Comparison of ENCODE assay signal across 19 cellular contexts in genomic region chr7:105209433-105209832, GRCh38.
DNase-seq lines count a peak whose midpoint lies in the region; ATAC-seq and TF ChIP-seq lines count a peak whose summit lies in the region.
"Had no signal": no experiment of that assay in that cellular context is flagged by ENCODE, and none has a peak within 500 bp of the region (broad histone marks: within the 10 kb centered on the region; RNA-seq: fewer than 3 reads in every experiment).

No MANE protein-coding gene starts in this region.

- no peak for TF ChIP-seq EP300 in neural cell (conservative IDR thresholded peaks at IDR 0.05; ENCODE audit: poor library complexity, severe bottlenecking)

- H3K4me1 Mint-ChIP-seq in CD4-positive, alpha-beta memory T cell, result peaks cover 58 to 95% (median 75%) of the 10 kb centered on the region in 4 donors
- H3K4me1 Mint-ChIP-seq in brain, result peaks cover 63% of the 10 kb centered on the region

- H3K27ac ChIP-seq in CD4-positive, alpha-beta memory T cell (ENCODE audit: low read depth, low read length), result no peak overlapping the region
- H3K27ac ChIP-seq in HEK293 (ENCODE audit: extremely low read depth, low read depth, low read length), result no peak overlapping the region
- H3K27ac ChIP-seq in neural cell (ENCODE audit: low read length), result peak overlapping the region; percentile 20
- no peak overlapping the region for H3K27ac ChIP-seq in right cardiac atrium (ENCODE audit: low read length)
- H3K27ac ChIP-seq: BLaER1, lower lobe of right lung had no signal

- no peaks in the 10 kb centered on the region for H3K9me2 ChIP-seq in neural cell (ENCODE audit: insufficient read depth, low read length)

- H3K36me3 Mint-ChIP-seq in CD4-positive, alpha-beta memory T cell, result peaks cover 0 to 2% of the 10 kb centered on the region in 2 donors
- H3K36me3 Mint-ChIP-seq in brain, result peaks cover 39% of the 10 kb centered on the region

- peaks cover 58% of the 10 kb centered on the region for H3K4me1 ChIP-seq in CD4-positive, alpha-beta memory T cell (ENCODE audit: insufficient read depth, low read length)
- no peaks in the 10 kb centered on the region for H3K4me1 ChIP-seq in HEK293 (ENCODE audit: control insufficient read depth, insufficient read depth, low read length)
- peaks cover 8% of the 10 kb centered on the region for H3K4me1 ChIP-seq in right cardiac atrium (ENCODE audit: control insufficient read depth, insufficient read depth, low read length)

- H3K27me3 Mint-ChIP-seq in CD4-positive, alpha-beta memory T cell, result no peaks in the 10 kb centered on the region
- H3K27me3 Mint-ChIP-seq in brain, result no peaks in the 10 kb centered on the region

- H3F3A ChIP-seq in neural cell (ENCODE audit: insufficient read depth, low read length, poor library complexity, severe bottlenecking), result no peaks in the 10 kb centered on the region

- no peaks in the 10 kb centered on the region for H3K36me3 ChIP-seq in CD4-positive, alpha-beta memory T cell (ENCODE audit: insufficient read depth, low read length)
- H3K36me3 ChIP-seq in HEK293 (ENCODE audit: control insufficient read depth in 2 of 2, insufficient read depth in 1 of 2, low read length in 2 of 2) (no peaks in the 10 kb centered on the region), neural cell (ENCODE audit: insufficient read depth, low read length) (no peaks in the 10 kb centered on the region)
- H3K36me3 ChIP-seq: lower lobe of right lung, tibial nerve had no signal

- peak overlapping the region; percentile 39 for H3K4me2 ChIP-seq in neural cell (ENCODE audit: low read length)
- H3K4me2 ChIP-seq: BLaER1 had no signal

- H3K9me3 ChIP-seq in CD4-positive, alpha-beta memory T cell (ENCODE audit: control insufficient read depth in 1 of 2, low read length in 2 of 2), result no peaks in the 10 kb centered on the region
- H3K9me3 ChIP-seq in HEK293 (ENCODE audit: control insufficient read depth, insufficient read depth, low read depth, low read length) (no peaks in the 10 kb centered on the region), neural cell (ENCODE audit: low read length) (no peaks in the 10 kb centered on the region), right cardiac atrium (ENCODE audit: control insufficient read depth, low read length) (no peaks in the 10 kb centered on the region)
- H3K9me3 ChIP-seq: BLaER1, lower lobe of right lung, tibial nerve had no signal

- H3K4me3 ChIP-seq in CD4-positive, alpha-beta memory T cell (ENCODE audit: low read length in 2 of 2), result no peak overlapping the region
- H3K4me3 ChIP-seq in HEK293 (ENCODE audit: low read depth, low read length), result no peak overlapping the region
- no peak overlapping the region for H3K4me3 ChIP-seq in neural cell (ENCODE audit: low read length)
- no peak overlapping the region for H3K4me3 ChIP-seq in right cardiac atrium (ENCODE audit: low read length)
- H3K4me3 ChIP-seq: BLaER1, lower lobe of right lung, tibial nerve had no signal

- no peak overlapping the region for H2AFZ ChIP-seq in neural cell (ENCODE audit: low read depth, low read length)

- H3K9me3 Mint-ChIP-seq in CD4-positive, alpha-beta memory T cell, result peaks cover 0 to 2% (median 0%) of the 10 kb centered on the region in 8 donors
- peaks cover 0 to 15% (median 12%) of the 10 kb centered on the region in 5 experiments for H3K9me3 Mint-ChIP-seq in brain

- no peak for TF ChIP-seq RAD21 in neural cell (conservative IDR thresholded peaks at IDR 0.05)

- intact Hi-C loops in CD4-positive, alpha-beta memory T cell (cut with micrococcal nuclease), result no loop called here
- intact Hi-C loops in right cardiac atrium (cut with DNase I), result no loop called here

- peaks cover 36% of the 10 kb centered on the region for H3K79me2 ChIP-seq in neural cell (replicated peaks; ENCODE audit: insufficient read depth, low read length)

- POLR2A ChIA-PET in CD4-positive, alpha-beta memory T cell (lab: Charles Lee; ENCODE audit: partially characterized antibody), result no interaction called here
- POLR2A ChIA-PET in HEK293 (lab: Yijun Ruan, JAX), result no interaction called here

- H3K27me3 ChIP-seq in CD4-positive, alpha-beta memory T cell (ENCODE audit: insufficient read depth, low read length), result no peaks in the 10 kb centered on the region
- H3K27me3 ChIP-seq in neural cell (ENCODE audit: insufficient read depth, low read depth, low read length) (no peaks in the 10 kb centered on the region), right cardiac atrium (ENCODE audit: control insufficient read depth, insufficient read depth) (no peaks in the 10 kb centered on the region)
- H3K27me3 ChIP-seq: BLaER1, tibial nerve had no signal

- TF ChIP-seq CTCF in HEK293 (tag by site-specific recombination; IDR thresholded peaks at IDR 0.05) (no peak), brain (conservative IDR thresholded peaks at IDR 0.05) (no peak), neural cell (IDR thresholded peaks at IDR 0.05; ENCODE audit: poor library complexity, severe bottlenecking) (no peak)

- 94% methylated on average over 1 of the region's 1 CpG for WGBS in right cardiac atrium

- ATAC-seq in GM21423 (IDR thresholded peaks at IDR 0.05; ENCODE audit: unreplicated experiment), result no peak
- no peak for ATAC-seq in right cardiac atrium
- ATAC-seq: esophagus mucosa, lower lobe of right lung had no signal

- H3K9ac ChIP-seq in neural cell (ENCODE audit: low read length), result no peak overlapping the region
- H3K9ac ChIP-seq: BLaER1 had no signal

- CTCF ChIA-PET in CD4-positive, alpha-beta memory T cell (lab: Charles Lee; ENCODE audit: partially characterized antibody), result interaction anchor here (1.1 kb wide), 1 partner anchor 15 kb away, joined by 5 read pairs; no protein-coding TSS in a partner anchor
- CTCF ChIA-PET in HEK293 (lab: Yijun Ruan, JAX), result interaction anchor here (0.8 kb wide), 1 partner anchor 14 kb away, joined by 3 read pairs; no protein-coding TSS in a partner anchor

- H3K27ac Mint-ChIP-seq in CD4-positive, alpha-beta memory T cell, result peak overlapping the region in 3 of 7 donors; percentile 37 to 58 (median 43)
- peak overlapping the region in 4 of 5 experiments; percentile 34 to 64 (median 49) for H3K27ac Mint-ChIP-seq in brain

- H4K20me1 ChIP-seq in neural cell (ENCODE audit: insufficient read depth), result no peaks in the 10 kb centered on the region

- DNase-seq in CD4-positive, alpha-beta memory T cell, result no peak
- DNase-seq in LoVo (ENCODE audit: low spot score), result no peak
- no peak for DNase-seq in right cardiac atrium
- DNase-seq: activated CD4-positive, alpha-beta T cell treated with anti-CD3 and anti-CD28 coated beads for 1 hour; activated effector memory CD4-positive, alpha-beta T cell treated with Interleukin-2 at 50 U/mL for 16 hours; cortex of kidney; DMS79; glutamatergic neuron; lower lobe of right lung; NK-92 treated with Interleukin-12 subunit alpha and Interleukin-12 subunit beta, amount 100 ng/mL, for 24 hours; RPMI8226; stimulated activated CD4-positive, alpha-beta T cell treated with anti-CD3 and anti-CD28 coated beads, Interleukin-1b, Interleukin-23, amount 100 ng/mL, for 48 hours had no signal

- peak overlapping the region in 7 of 8 donors; percentile 7 to 64 (median 43) for H3K4me3 Mint-ChIP-seq in CD4-positive, alpha-beta memory T cell
- peak overlapping the region in 3 of 5 experiments; percentile 12 to 30 (median 25) for H3K4me3 Mint-ChIP-seq in brain

TF ChIP-seq in HEK293, 187 proteins besides CTCF, POLR2A, EP300 and RAD21:
- TF ChIP-seq PRDM1 (tag by site-specific recombination; IDR thresholded peaks at IDR 0.05) (peak; percentile 100), ZNF311 (tag by site-specific recombination; IDR thresholded peaks at IDR 0.05; ENCODE audit: borderline replicate concordance) (no peak; the same call in 1 of the 2 replicates), ZNF366 (tag by site-specific recombination; conservative IDR thresholded peaks at IDR 0.05) (peak; percentile 69), ZBTB17 (tag by site-specific recombination; IDR thresholded peaks at IDR 0.05) (0 out of 2 replicates have a peak, but pooled peaks have one; percentile 19)

TF ChIP-seq in neural cell, 6 proteins besides CTCF, POLR2A, EP300 and RAD21:
- TF ChIP-seq SMC3 (conservative IDR thresholded peaks at IDR 0.05; ENCODE audit: poor library complexity), result no peak
- no peak for TF ChIP-seq TAF1 (IDR thresholded peaks at IDR 0.05; ENCODE audit: low read depth)
- TF ChIP-seq, protein P1, sequence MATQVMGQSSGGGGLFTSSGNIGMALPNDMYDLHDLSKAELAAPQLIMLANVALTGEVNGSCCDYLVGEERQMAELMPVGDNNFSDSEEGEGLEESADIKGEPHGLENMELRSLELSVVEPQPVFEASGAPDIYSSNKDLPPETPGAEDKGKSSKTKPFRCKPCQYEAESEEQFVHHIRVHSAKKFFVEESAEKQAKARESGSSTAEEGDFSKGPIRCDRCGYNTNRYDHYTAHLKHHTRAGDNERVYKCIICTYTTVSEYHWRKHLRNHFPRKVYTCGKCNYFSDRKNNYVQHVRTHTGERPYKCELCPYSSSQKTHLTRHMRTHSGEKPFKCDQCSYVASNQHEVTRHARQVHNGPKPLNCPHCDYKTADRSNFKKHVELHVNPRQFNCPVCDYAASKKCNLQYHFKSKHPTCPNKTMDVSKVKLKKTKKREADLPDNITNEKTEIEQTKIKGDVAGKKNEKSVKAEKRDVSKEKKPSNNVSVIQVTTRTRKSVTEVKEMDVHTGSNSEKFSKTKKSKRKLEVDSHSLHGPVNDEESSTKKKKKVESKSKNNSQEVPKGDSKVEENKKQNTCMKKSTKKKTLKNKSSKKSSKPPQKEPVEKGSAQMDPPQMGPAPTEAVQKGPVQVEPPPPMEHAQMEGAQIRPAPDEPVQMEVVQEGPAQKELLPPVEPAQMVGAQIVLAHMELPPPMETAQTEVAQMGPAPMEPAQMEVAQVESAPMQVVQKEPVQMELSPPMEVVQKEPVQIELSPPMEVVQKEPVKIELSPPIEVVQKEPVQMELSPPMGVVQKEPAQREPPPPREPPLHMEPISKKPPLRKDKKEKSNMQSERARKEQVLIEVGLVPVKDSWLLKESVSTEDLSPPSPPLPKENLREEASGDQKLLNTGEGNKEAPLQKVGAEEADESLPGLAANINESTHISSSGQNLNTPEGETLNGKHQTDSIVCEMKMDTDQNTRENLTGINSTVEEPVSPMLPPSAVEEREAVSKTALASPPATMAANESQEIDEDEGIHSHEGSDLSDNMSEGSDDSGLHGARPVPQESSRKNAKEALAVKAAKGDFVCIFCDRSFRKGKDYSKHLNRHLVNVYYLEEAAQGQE (IDR thresholded peaks at IDR 0.05; ENCODE audit: borderline replicate concordance), result no peak
- no peak for TF ChIP-seq POLR2AphosphoS5 (IDR thresholded peaks at IDR 0.05)
- TF ChIP-seq EZH2 (IDR thresholded peaks at IDR 0.05; ENCODE audit: borderline replicate concordance, insufficient read depth, low read length, poor library complexity, severe bottlenecking), result no peak
- no peak for TF ChIP-seq MXI1 (conservative IDR thresholded peaks at IDR 0.05; ENCODE audit: poor library complexity, severe bottlenecking)
